Comparison of ENCODE assay signal across 11 cellular contexts in the genomic region with DNA sequence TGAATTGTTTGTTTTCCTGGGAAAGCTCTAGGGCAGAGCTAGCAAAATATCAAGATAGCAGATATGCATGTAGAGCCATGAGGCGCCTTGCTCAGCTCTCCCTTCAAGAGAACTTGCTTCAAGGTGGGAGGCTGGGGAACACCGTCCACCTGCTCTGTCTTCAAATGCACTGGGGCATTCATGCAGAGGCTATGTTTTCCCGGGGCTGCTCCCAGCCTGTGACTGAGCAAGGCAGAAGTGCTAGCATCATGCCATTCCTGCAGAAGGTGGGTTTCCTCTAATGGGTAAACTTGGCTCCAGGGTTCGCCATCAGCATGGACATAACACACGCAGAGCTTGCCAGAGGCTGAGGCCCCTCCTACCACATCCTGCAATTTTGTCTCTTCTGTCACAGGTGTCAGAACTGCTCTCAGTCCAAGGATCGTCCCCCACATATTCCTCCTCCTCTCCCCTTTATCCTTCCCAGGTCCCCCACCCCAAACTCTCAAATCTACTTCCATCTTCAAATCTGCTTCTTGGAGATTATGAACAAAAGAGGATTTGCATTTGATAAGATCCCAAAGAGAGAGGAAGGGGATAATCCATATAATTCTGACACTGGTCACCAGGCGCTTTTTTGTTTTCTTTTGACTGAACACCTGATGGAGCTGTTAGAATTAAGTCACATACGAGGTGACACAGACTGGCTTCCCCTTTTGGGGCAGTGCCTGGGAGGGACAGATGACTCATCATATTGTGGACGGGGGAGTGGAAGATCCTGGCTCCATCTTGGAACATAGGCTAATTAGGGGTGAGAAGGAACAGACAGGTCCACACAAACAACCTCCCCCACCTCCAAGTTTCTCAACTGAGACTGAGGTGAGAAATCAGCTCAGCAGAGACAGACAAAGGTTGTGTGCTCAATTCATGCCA.
A peak's percentile ranks its signal among the peaks of the same experiment; 100 is the strongest.
DNase-seq lines count a peak whose midpoint lies in the region; ATAC-seq, FAIRE-seq and TF ChIP-seq lines count a peak whose summit lies in the region.
"Had no signal": no experiment of that assay in that cellular context is flagged by ENCODE, and none has a peak within 500 bp of the region (broad histone marks: within the 10 kb centered on the region; RNA-seq: fewer than 3 reads in every experiment).

No MANE protein-coding gene starts in this region.

- CTCF ChIA-PET in Panc1 (lab: Charles Lee) = interaction anchor here (0.6 kb wide), 1 partner anchor 109 kb away, joined by 3 read pairs; no protein-coding TSS in a partner anchor

- BruUV-seq in Panc1 (replicated peaks; lab: Mats Ljungman, UMichigan) = no TSS peak

- TF ChIP-seq POLR2A in testis (IDR thresholded peaks at IDR 0.05) = no peak

- H3K27me3 ChIP-seq in Panc1 (ENCODE audit: control insufficient read depth, insufficient read depth, low read length) (no peaks in the 10 kb centered on the region; the same call in 1 of the 2 replicates), osteoblast (ENCODE audit: insufficient read depth, low read length) (no peaks in the 10 kb centered on the region), small intestine (ENCODE audit: control insufficient read depth in 2 of 2, insufficient read depth in 2 of 2, low read length in 2 of 2) (no peaks in the 10 kb centered on the region), testis (no peaks in the 10 kb centered on the region)

- in situ Hi-C loops in Panc1 (cut with HindIII; ENCODE audit: low pct_unique_long_range_greater_than_20kb, low sequenced_read_pairs) = no loop called here

- DNase-seq in Panc1 (ENCODE audit: low read depth, low spot score) = no peak
- DNase-seq in osteoblast (ENCODE audit: insufficient read length, low spot score, missing footprints) = peak; percentile 15
- no peak for DNase-seq in dermis blood vessel endothelial cell
- no peak for DNase-seq in small intestine
- no peak for DNase-seq in occipital lobe (lab: John Stamatoyannopoulos, UW)
- DNase-seq in testis = no peak
- DNase-seq: activated CD4-positive, alpha-beta T cell treated with anti-CD3 and anti-CD28 coated beads for 1 hour; NCI-H345; stimulated activated CD4-positive, alpha-beta T cell treated with anti-CD3 and anti-CD28 coated beads, Interleukin-4, amount 100 ng/mL, for 1 hour had no signal

- WGBS in small intestine, 3 donors = 36 to 53% (median 45%) methylated on average over 9 of the region's 9 CpGs
- WGBS in testis, 2 donors = 53 to 60% methylated on average over 9 of the region's 9 CpGs

- FAIRE-seq in small intestine (lab: Jason Lieb, UNC) = no peak

- H3K27ac ChIP-seq in Panc1 (ENCODE audit: low read length) (no peak overlapping the region), osteoblast (ENCODE audit: low read depth, low read length) (no peak overlapping the region), small intestine (ENCODE audit: low read depth in 1 of 2, low read length in 1 of 2) (no peak overlapping the region), testis (no peak overlapping the region)

- POLR2A ChIA-PET in Panc1 (lab: Charles Lee) = no interaction called here

- no peaks in the 10 kb centered on the region for H4K20me1 ChIP-seq in osteoblast (ENCODE audit: insufficient read depth, low read length)

- H3K9me3 ChIP-seq in Panc1 (ENCODE audit: control insufficient read depth, insufficient read depth, low read depth, low read length) (no peaks in the 10 kb centered on the region), osteoblast (ENCODE audit: low read depth, low read length) (no peaks in the 10 kb centered on the region), small intestine (ENCODE audit: control insufficient read depth, low read depth) (no peaks in the 10 kb centered on the region), testis (no peaks in the 10 kb centered on the region)

- intact Hi-C loops in Panc1 (cut with micrococcal nuclease; ENCODE audit: unreplicated experiment) = no loop called here
- intact Hi-C loops in testis (cut with DNase I; ENCODE audit: low total_unique reads) = no loop called here

- H3K4me3 ChIP-seq in Panc1 (ENCODE audit: low read depth in 2 of 2, low read length in 2 of 2) = no peak overlapping the region
- H3K4me3 ChIP-seq in osteoblast (ENCODE audit: insufficient read depth, low read length) = no peak overlapping the region
- H3K4me3 ChIP-seq in small intestine (ENCODE audit: low read depth in 1 of 2, low read length in 2 of 2) = no peak overlapping the region
- H3K4me3 ChIP-seq in testis = no peak overlapping the region

- H3K36me3 ChIP-seq in Panc1 (ENCODE audit: control insufficient read depth, insufficient read depth, low read length) = no peaks in the 10 kb centered on the region
- no peaks in the 10 kb centered on the region for H3K36me3 ChIP-seq in osteoblast (ENCODE audit: insufficient read depth, low read length)
- no peaks in the 10 kb centered on the region for H3K36me3 ChIP-seq in small intestine (ENCODE audit: control insufficient read depth in 2 of 2, insufficient read depth in 2 of 2, low read length in 2 of 2)
- H3K36me3 ChIP-seq in testis (ENCODE audit: low read depth, missing control alignments) = no peaks in the 10 kb centered on the region

- ATAC-seq in GM19452 (IDR thresholded peaks at IDR 0.05; ENCODE audit: unreplicated experiment) (peak; percentile 58), HG03469 (IDR thresholded peaks at IDR 0.05; ENCODE audit: unreplicated experiment) (peak; percentile 89), Panc1 (peak; percentile 45; the same call in 1 of the 2 replicates)

- TF ChIP-seq CTCF in Panc1 (IDR thresholded peaks at IDR 0.05) = no peak
- TF ChIP-seq CTCF in osteoblast (IDR thresholded peaks at IDR 0.05; ENCODE audit: extremely low read depth, low read depth, low read length) = no peak
- TF ChIP-seq CTCF in testis (IDR thresholded peaks at IDR 0.05) = no peak

- H3K79me2 ChIP-seq in osteoblast (ENCODE audit: insufficient read depth, low read length) = no peaks in the 10 kb centered on the region

- H3K4me2 ChIP-seq in osteoblast (ENCODE audit: insufficient read depth, low read length) = no peak overlapping the region

- peaks cover 3% of the 10 kb centered on the region; the same call in 1 of the 2 replicates for H3K4me1 ChIP-seq in Panc1 (ENCODE audit: control insufficient read depth, insufficient read depth, low read length)
- no peaks in the 10 kb centered on the region for H3K4me1 ChIP-seq in osteoblast (ENCODE audit: insufficient read depth, low read length)
- no peaks in the 10 kb centered on the region for H3K4me1 ChIP-seq in small intestine (ENCODE audit: control insufficient read depth in 2 of 2, insufficient read depth in 1 of 2, low read depth in 1 of 2, low read length in 1 of 2)
- no peaks in the 10 kb centered on the region for H3K4me1 ChIP-seq in testis

- H2AFZ ChIP-seq in osteoblast (ENCODE audit: low read length) = no peak overlapping the region
